Comparison of ENCODE assay signal across 10 cellular contexts in genomic region chr12:6180300-6181051, GRCh38. TPM values are rescaled to one million over a fixed set of nuclear protein-coding genes. Genes with fewer than 3 reads are reported as not detected.
A peak's percentile ranks its signal among the peaks of the same experiment; 100 is the strongest.
DNase-seq lines count a peak whose midpoint lies in the region; ATAC-seq and TF ChIP-seq lines count a peak whose summit lies in the region.
"Had no signal": no experiment of that assay in that cellular context is flagged by ENCODE, and none has a peak within 500 bp of the region (broad histone marks: within the 10 kb centered on the region; RNA-seq: fewer than 3 reads in every experiment).

No MANE protein-coding gene starts in this region.

- TF ChIP-seq CTCF in gastroesophageal sphincter (IDR thresholded peaks at IDR 0.05), result no peak
- no peak for TF ChIP-seq CTCF in psoas muscle (IDR thresholded peaks at IDR 0.05)

- TF ChIP-seq EP300 in gastroesophageal sphincter (IDR thresholded peaks at IDR 0.05), result no peak

- intact Hi-C loops in psoas muscle (cut with DNase I), result loop anchor here in 1 of 2 donors (10.0 kb wide), 1 partner anchor 196 kb away; no protein-coding TSS in a partner anchor

- H3K27ac ChIP-seq in gastroesophageal sphincter (peak overlapping the region; percentile 1 to 85 (median 79)), psoas muscle (peak overlapping the region; percentile 58)

- H3K27me3 ChIP-seq in gastroesophageal sphincter (no peaks in the 10 kb centered on the region), psoas muscle (ENCODE audit: insufficient read depth in 3 of 3, low read length in 2 of 3) (no peaks in the 10 kb centered on the region)

- DNase-seq in Daoy (ENCODE audit: low read depth) (peak; percentile 81), SW 1271 (lab: John Stamatoyannopoulos, UW) (peak; percentile 54 to 84), psoas muscle (peak; percentile 72), NOMO-1 treated with DMSO at 0.1 percent for 48 hours (lab: John Stamatoyannopoulos, UW; ENCODE audit: unreplicated experiment) (no peak)
- DNase-seq: naive thymus-derived CD4-positive, alpha-beta T cell; stimulated activated naive B cell treated with anti-CD40 and anti-IgM and Interleukin-4, amounts not matched to agents 10 μg/mL and 1 μg/mL and 100 μg/mL, for 72 hours had no signal

- peak; percentile 61 for ATAC-seq in gastroesophageal sphincter
- ATAC-seq in psoas muscle, result peak; percentile 58 to 70 (median 66)
- ATAC-seq in HG02642 (IDR thresholded peaks at IDR 0.05; ENCODE audit: poor library complexity, unreplicated experiment), result no peak
- no peak for ATAC-seq in HG03280 (IDR thresholded peaks at IDR 0.05; ENCODE audit: unreplicated experiment)
- no peak for ATAC-seq in HG03039 (IDR thresholded peaks at IDR 0.05; ENCODE audit: unreplicated experiment)
- ATAC-seq: naive thymus-derived CD4-positive, alpha-beta T cell had no signal

- H3K4me3 ChIP-seq in gastroesophageal sphincter (no peak overlapping the region), psoas muscle (no peak overlapping the region)

- no peaks in the 10 kb centered on the region for H3K36me3 ChIP-seq in gastroesophageal sphincter
- H3K36me3 ChIP-seq in psoas muscle (ENCODE audit: insufficient read depth in 1 of 2, low read depth in 1 of 2), result no peaks in the 10 kb centered on the region

- no peak for TF ChIP-seq POLR2A in gastroesophageal sphincter (IDR thresholded peaks at IDR 0.05)

- H3K9me3 ChIP-seq in gastroesophageal sphincter (no peaks in the 10 kb centered on the region), psoas muscle (no peaks in the 10 kb centered on the region)

- WGBS in gastroesophageal sphincter (ENCODE audit: low coverage in 1 of 2), 2 donors, result 63 to 81% methylated on average over 3 to 5 of the region's 21 CpGs
- 36 to 41% (median 39%) methylated on average over 20 to 21 of the region's 21 CpGs for WGBS in psoas muscle, 3 donors

- peaks cover 8 to 58% (median 38%) of the 10 kb centered on the region in 3 donors for H3K4me1 ChIP-seq in gastroesophageal sphincter
- H3K4me1 ChIP-seq in psoas muscle, result peaks cover 30% of the 10 kb centered on the region

RNA-seq across cellular contexts. Expression of gene CD9, which starts 19.7 kb away (rescaled TPM):
- total RNA-seq in Daoy (2014; rRNA removed; shearing (Covaris generic)), result 83.5 and 95.3 TPM in 2 replicates
- total RNA-seq in gastroesophageal sphincter, result 100 to 1,000 TPM; 379 to 558 (median 468) TPM
- 10 to 100 TPM; 23.0 to 40.2 (median 30.6) TPM for total RNA-seq in psoas muscle
- polyA plus RNA-seq in psoas muscle, result 10 to 100 TPM; 26.1 to 90.9 (median 45.4) TPM

RNA-seq across cellular contexts. Expression of gene VWF, which starts 56.0 kb away (rescaled TPM):
- total RNA-seq in Daoy (2014; rRNA removed; shearing (Covaris generic)), result 0.06 TPM in 1 of 2 replicates, not detected in the other
- total RNA-seq in gastroesophageal sphincter, result 100 to 1,000 TPM in 3 of 4 donors, 10 to 100 TPM in 1; 94.3 to 261 (median 162) TPM
- 100 to 1,000 TPM in 3 of 4 donors, 10 to 100 TPM in 1; 99.3 to 206 (median 145) TPM for total RNA-seq in psoas muscle
- polyA plus RNA-seq in psoas muscle, result 100 to 1,000 TPM in 1 of 3 donors, 10 to 100 TPM in 2; 49.6 to 122 (median 78.1) TPM
- polyA plus RNA-seq: naive thymus-derived CD4-positive, alpha-beta T cell had no signal

Comparison
In these comparisons a context has a peak if more than half of its experiments do, and no peak if none do; other contexts are left out.
1. ATAC-seq: peak in gastroesophageal sphincter (single experiment) and psoas muscle (4 of 4); none in HG02642 (single experiment), HG03280 (single experiment) and HG03039 (single experiment).
2. RNA of gene VWF, which starts 56.0 kb away (total RNA-seq): 94.3 to 261 TPM in gastroesophageal sphincter and 99.3 to 206 TPM in psoas muscle; 0.06 TPM in Daoy; every median in the first group is over 10 times any median in the second.